Comparison of ENCODE assay signal across 21 cellular contexts in the genomic region with DNA sequence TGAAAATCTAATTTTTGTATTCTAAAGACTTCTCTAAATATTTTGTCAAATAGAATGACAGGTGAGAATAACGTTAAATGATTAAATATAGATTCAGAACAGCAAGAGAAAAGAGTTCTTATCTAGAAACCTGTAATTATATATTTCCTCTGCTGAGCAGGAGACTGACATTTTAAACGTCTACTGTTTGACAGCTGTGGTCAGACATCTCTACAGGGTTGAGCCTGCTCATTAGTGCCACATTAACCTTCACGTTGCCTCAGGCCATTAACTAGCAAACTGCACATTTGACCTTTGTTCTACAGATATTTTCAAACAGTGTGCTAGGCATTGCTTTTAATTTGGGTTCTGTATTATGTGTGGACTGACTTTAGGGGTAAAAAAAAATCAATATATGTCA.
"Had no signal": no experiment of that assay in that cellular context is flagged by ENCODE, and none has a peak within 500 bp of the region (broad histone marks: within the 10 kb centered on the region; RNA-seq: fewer than 3 reads in every experiment).

No MANE protein-coding gene starts in this region.

- H3K36me3 Mint-ChIP-seq: activated naive CD4-positive, alpha-beta T cell treated with anti-CD3 and anti-CD28 coated beads, Interleukin-2, amount 50 U/mL, for 72 hours; memory B cell had no signal

- H3K36me3 ChIP-seq: adrenal gland, breast epithelium, gastrocnemius medialis, heart right ventricle, neutrophil, pancreas, spleen, tibial artery, uterus had no signal

- DNase-seq: activated CD4-positive, alpha-beta T cell treated with anti-CD3 and anti-CD28 coated beads for 36 hours; activated CD4-positive, alpha-beta T cell treated with anti-CD3 and anti-CD28 coated beads, Interleukin-2, amount 50 U/mL, for 48 hours; activated gamma-delta T cell treated with Interleukin-2 at 50 U/mL for 16 hours; activated T-cell treated with anti-CD3 and anti-CD28 coated beads for 4 hours; adrenal gland; effector CD4-positive, alpha-beta T cell; gastrocnemius medialis; heart right ventricle; kidney glomerular epithelial cell; pancreas; spleen; stimulated activated CD8-positive, alpha-beta memory T cell treated with anti-CD3 and anti-CD28 coated beads, Interleukin-4, amount 100 ng/mL, for 48 hours; stimulated activated naive CD4-positive, alpha-beta T cell; tibial artery; uterus had no signal

- H3K4me3 Mint-ChIP-seq: activated CD4-positive, alpha-beta T cell treated with anti-CD3 and anti-CD28 coated beads for 36 hours; activated T-helper 1 cell treated with anti-CD3 and anti-CD28 coated beads, Interleukin-12 subunit alpha, Interleukin-12 subunit beta, Interleukin-2, Interleukin-4 antibody, amounts not matched to agents 30 ng/mL and 10 ng/mL and 1 ng/mL, durations not matched to agents 14 hours and 24 hours and 36 hours; memory B cell; T-helper 2 cell treated with Interferon-gamma antibody and Interleukin-4, amounts not matched to agents 5 μg/mL and 100 μg/mL, for 36 hours had no signal

- H3K9me3 ChIP-seq: adrenal gland, breast epithelium, gastrocnemius medialis, neutrophil, pancreas, tibial artery, uterus had no signal

- H3K9me3 Mint-ChIP-seq: activated T-helper 1 cell treated with anti-CD3 and anti-CD28 coated beads, Interleukin-12 subunit alpha, Interleukin-12 subunit beta, Interleukin-2, Interleukin-4 antibody, amounts not matched to agents 30 ng/mL and 10 ng/mL and 1 ng/mL, durations not matched to agents 14 hours and 24 hours and 36 hours; T-helper 2 cell treated with Interferon-gamma antibody and Interleukin-4, amounts not matched to agents 5 μg/mL and 100 μg/mL, for 36 hours had no signal

- H3K27me3 ChIP-seq: adrenal gland, breast epithelium, gastrocnemius medialis, heart right ventricle, neutrophil, pancreas, spleen, tibial artery, uterus had no signal

- H3K27me3 Mint-ChIP-seq: activated CD4-positive, alpha-beta T cell treated with anti-CD3 and anti-CD28 coated beads for 36 hours; memory B cell had no signal

- H3K4me3 ChIP-seq: adrenal gland, breast epithelium, gastrocnemius medialis, heart right ventricle, pancreas, spleen, tibial artery, uterus had no signal

- H3K27ac ChIP-seq: adrenal gland, breast epithelium, gastrocnemius medialis, heart right ventricle, neutrophil, pancreas, spleen, tibial artery, uterus had no signal

- H3K27ac Mint-ChIP-seq: activated CD4-positive, alpha-beta T cell treated with anti-CD3 and anti-CD28 coated beads for 36 hours; activated naive CD4-positive, alpha-beta T cell treated with anti-CD3 and anti-CD28 coated beads, Interleukin-2, amount 50 U/mL, for 72 hours; activated T-helper 1 cell treated with anti-CD3 and anti-CD28 coated beads, Interleukin-12 subunit alpha, Interleukin-12 subunit beta, Interleukin-2, Interleukin-4 antibody, amounts not matched to agents 30 ng/mL and 10 ng/mL and 1 ng/mL, durations not matched to agents 14 hours and 24 hours and 36 hours; memory B cell; T-helper 2 cell treated with Interferon-gamma antibody and Interleukin-4, amounts not matched to agents 5 μg/mL and 100 μg/mL, for 36 hours had no signal

- H3K4me1 ChIP-seq: adrenal gland, breast epithelium, gastrocnemius medialis, pancreas, spleen, tibial artery, uterus had no signal

- H3K4me1 Mint-ChIP-seq: activated CD4-positive, alpha-beta T cell treated with anti-CD3 and anti-CD28 coated beads for 36 hours; memory B cell had no signal
